15 cellular contexts compared by ENCODE assay signal in genomic region chr10:88927291-88927690, GRCh38. TPM values are rescaled to one million over a fixed set of nuclear protein-coding genes. Genes with fewer than 3 reads are reported as not detected.
A peak's percentile ranks its signal among the peaks of the same experiment; 100 is the strongest.
DNase-seq lines count a peak whose midpoint lies in the region; ATAC-seq lines count a peak whose summit lies in the region.
"Had no signal": no experiment of that assay in that cellular context is flagged by ENCODE, and none has a peak within 500 bp of the region (broad histone marks: within the 10 kb centered on the region; RNA-seq: fewer than 3 reads in every experiment).

No MANE protein-coding gene starts in this region.

- in situ Hi-C loops in GM23248 (cut with MboI) = loop anchor here (25.0 kb wide), 1 partner anchor 240 kb away; no protein-coding TSS in a partner anchor

- intact Hi-C loops in right cardiac atrium (cut with DNase I) = no loop called here

- H3K27ac ChIP-seq in GM23248 = peak overlapping the region; percentile 88
- H3K27ac ChIP-seq in right cardiac atrium (ENCODE audit: low read length) = peak overlapping the region; percentile 75
- H3K27ac ChIP-seq in skeletal muscle tissue (ENCODE audit: low read depth, low read length) = peak overlapping the region; percentile 3

- WGBS in GM23248 (ENCODE audit: low coverage in 1 of 2, low lambda C conversion rate in 2 of 2, missing lambda C conversion rate in 2 of 2), 2 experiments = 11 to 15% methylated on average over 4 of the region's 4 CpGs
- 43% methylated on average over 4 of the region's 4 CpGs for WGBS in right cardiac atrium

- H3K4me2 ChIP-seq in GM23248 (ENCODE audit: unreplicated experiment) = peak overlapping the region; percentile 90

- no peak overlapping the region for H2AFZ ChIP-seq in GM23248

- peak overlapping the region; percentile 49 for H3K4me3 ChIP-seq in GM23248
- no peak overlapping the region for H3K4me3 ChIP-seq in right cardiac atrium (ENCODE audit: low read length)
- H3K4me3 ChIP-seq in skeletal muscle tissue (ENCODE audit: low read length in 3 of 3) = no peak overlapping the region
- H3K4me3 ChIP-seq: mucosa of descending colon had no signal

- H3K4me1 ChIP-seq in GM23248 (ENCODE audit: insufficient read depth) = peaks cover 25% of the 10 kb centered on the region
- peaks cover 6% of the 10 kb centered on the region for H3K4me1 ChIP-seq in right cardiac atrium (ENCODE audit: control insufficient read depth, insufficient read depth, low read length)
- peaks cover 7 to 15% (median 8%) of the 10 kb centered on the region in 3 donors for H3K4me1 ChIP-seq in skeletal muscle tissue (ENCODE audit: control insufficient read depth in 3 of 3, insufficient read depth in 3 of 3, low read length in 3 of 3)

- H3K9me3 ChIP-seq in GM23248 (ENCODE audit: low read depth) (no peaks in the 10 kb centered on the region), right cardiac atrium (ENCODE audit: control insufficient read depth, low read length) (no peaks in the 10 kb centered on the region), skeletal muscle tissue (ENCODE audit: control insufficient read depth in 3 of 3, low read length in 3 of 3) (no peaks in the 10 kb centered on the region)
- H3K9me3 ChIP-seq: mucosa of descending colon had no signal

- no peaks in the 10 kb centered on the region for H3K9me2 ChIP-seq in GM23248 (ENCODE audit: insufficient read depth)

- peaks cover 34% of the 10 kb centered on the region for H3F3A ChIP-seq in GM23248 (ENCODE audit: insufficient read depth)

- H3K79me2 ChIP-seq in GM23248 (ENCODE audit: insufficient read depth) = no peaks in the 10 kb centered on the region

- H4K20me1 ChIP-seq in GM23248 (ENCODE audit: insufficient read depth) = no peaks in the 10 kb centered on the region

- peak in 1 of 2 donors; percentile 8 for ATAC-seq in right cardiac atrium
- no peak for ATAC-seq in HG02763 (IDR thresholded peaks at IDR 0.05; ENCODE audit: unreplicated experiment)
- ATAC-seq in GM21619 (IDR thresholded peaks at IDR 0.05; ENCODE audit: unreplicated experiment) = no peak
- ATAC-seq: left colon, mucosa of descending colon had no signal

- no peak for DNase-seq in GM23248
- DNase-seq in cerebellar cortex (ENCODE audit: low spot score) = peak; percentile 2
- no peak for DNase-seq in right cardiac atrium
- no peak for DNase-seq in germinal center (ENCODE audit: low spot score)
- DNase-seq in activated CD8-positive, alpha-beta memory T cell treated with anti-CD3 and anti-CD28 coated beads for 24 hours = no peak
- DNase-seq: ACHN; endodermal cell; left colon; mucosa of descending colon; NCI-H748 treated with DMSO at 0.1 percent for 48 hours; nucleus accumbens; stimulated activated CD4-positive, alpha-beta T cell treated with anti-CD3 and anti-CD28 coated beads, Interleukin-4, amount 100 ng/mL, for 24 hours had no signal

- H3K27me3 ChIP-seq in GM23248 (replicated peaks; ENCODE audit: insufficient read depth) = no peaks in the 10 kb centered on the region
- H3K27me3 ChIP-seq in right cardiac atrium (ENCODE audit: control insufficient read depth, insufficient read depth) = no peaks in the 10 kb centered on the region
- no peaks in the 10 kb centered on the region for H3K27me3 ChIP-seq in skeletal muscle tissue (ENCODE audit: control insufficient read depth in 3 of 3, insufficient read depth in 3 of 3, low read length in 3 of 3)

- H3K9ac ChIP-seq in GM23248 = peak overlapping the region; percentile 53; the same call in 1 of the 2 replicates
- H3K9ac ChIP-seq in skeletal muscle tissue (ENCODE audit: low read depth in 1 of 3, low read length in 3 of 3) = no peak overlapping the region

- H3K36me3 ChIP-seq in GM23248 (ENCODE audit: low read depth) (peaks cover 7% of the 10 kb centered on the region; the same call in 1 of the 2 replicates), skeletal muscle tissue (ENCODE audit: control insufficient read depth in 3 of 3, insufficient read depth in 3 of 3, low read length in 3 of 3) (no peaks in the 10 kb centered on the region)

RNA-seq across cellular contexts. Expression of gene ACTA2, which starts 25.3 kb away (rescaled TPM):
- total RNA-seq in GM23248 (2014; rRNA removed; shearing (Covaris generic)) = 161 and 164 TPM in 2 replicates
- polyA plus RNA-seq in GM23248 (2016; fragmentation: Nextera tagmentation; extraction: Ambion mirVana) (249 and 262 TPM in 2 replicates), right cardiac atrium (649 TPM)
- total RNA-seq in right cardiac atrium (1,000 to 10,000 TPM in 2 of 4 donors, 100 to 1,000 TPM in 2; 746 to 3,137 (median 1,120) TPM), skeletal muscle tissue (314 TPM)
- total RNA-seq: endodermal cell had no signal

RNA-seq across cellular contexts. Expression of gene STAMBPL1, which starts 47.2 kb away (rescaled TPM):
- 22.4 and 23.9 TPM in 2 replicates for total RNA-seq in GM23248 (2014; rRNA removed; shearing (Covaris generic))
- polyA plus RNA-seq in GM23248 (2016; fragmentation: Nextera tagmentation; extraction: Ambion mirVana) (13.3 and 15.1 TPM in 2 replicates), right cardiac atrium (4.4 TPM)
- total RNA-seq in right cardiac atrium (10 to 100 TPM in 3 of 4 donors, 1 to 10 TPM in 1; 9.4 to 13.0 (median 10.4) TPM), skeletal muscle tissue (15.1 TPM)

Comparison
In these comparisons a context has a peak if more than half of its experiments do, and no peak if none do; other contexts are left out.
1. H3K27ac ChIP-seq: peak in every context shown above with its lines; median percentile 88 in GM23248; 75 in right cardiac atrium; 3 in skeletal muscle tissue.